In the genomic region with DNA sequence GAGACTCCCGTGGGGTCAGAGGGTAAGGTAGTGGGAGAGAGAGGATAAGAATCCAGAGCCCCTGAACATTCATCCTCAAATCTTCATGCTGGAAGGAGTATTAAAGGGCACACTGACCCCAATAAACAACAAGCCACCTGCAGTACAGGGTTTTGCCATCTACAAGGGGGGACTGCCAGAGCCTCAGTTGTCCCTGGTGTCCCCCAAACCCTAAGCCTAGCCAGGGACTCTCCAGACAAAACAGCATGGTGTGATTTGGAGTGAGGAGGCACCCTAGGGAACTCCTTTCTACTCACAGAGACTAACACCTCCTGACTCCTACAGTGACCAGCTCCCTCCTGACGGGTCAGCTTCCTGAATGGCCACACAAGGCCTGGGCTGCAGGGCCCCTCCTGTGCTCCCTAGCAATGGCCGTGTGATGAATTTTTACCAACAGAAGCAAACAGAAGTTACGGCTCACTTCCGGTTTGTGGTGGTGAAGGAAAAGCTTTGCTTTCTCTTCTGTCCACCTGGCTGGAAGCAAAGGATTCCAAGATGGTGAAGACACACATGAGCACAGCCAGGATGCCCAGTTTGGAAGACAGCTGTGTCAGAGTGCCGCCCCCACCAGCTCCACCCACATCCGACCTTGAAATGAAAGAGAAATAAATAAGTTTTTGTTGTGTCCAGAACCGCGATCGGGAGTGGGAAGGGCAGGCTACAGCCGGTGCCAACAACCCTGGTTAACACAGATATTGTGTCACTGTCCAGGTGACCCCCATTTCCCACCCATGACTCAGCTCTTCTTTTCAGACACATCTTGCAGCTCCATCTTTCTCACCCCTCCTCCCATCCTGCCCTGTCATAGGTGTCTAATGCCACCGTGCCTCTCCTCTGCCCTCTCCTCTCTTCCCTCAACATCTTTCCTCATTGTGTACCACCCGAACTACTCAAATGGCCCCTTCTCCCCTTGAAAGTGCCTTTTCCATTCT, we compare ENCODE assay signal across 8 cellular contexts.
DNase-seq lines count a peak whose midpoint lies in the region; ATAC-seq and TF ChIP-seq lines count a peak whose summit lies in the region.

No MANE protein-coding gene starts in this region.

- CTCF ChIA-PET in OCI-LY7 (lab: Charles Lee; ENCODE audit: unreplicated experiment) = no interaction called here

- H3K4me1 ChIP-seq in OCI-LY7 (ENCODE audit: insufficient read depth, low read length, poor library complexity, severe bottlenecking) (no peaks in the 10 kb centered on the region), psoas muscle (no peaks in the 10 kb centered on the region)

- H3K4me2 ChIP-seq in OCI-LY7 (ENCODE audit: low read length) = peak overlapping the region; percentile 28; the same call in 1 of the 2 replicates

- no peak overlapping the region for H3K4me3 ChIP-seq in OCI-LY7 (ENCODE audit: low read depth, low read length, poor library complexity, severe bottlenecking)
- H3K4me3 ChIP-seq in psoas muscle = peak overlapping the region; percentile 15

- peak overlapping the region; percentile 41 for H2AFZ ChIP-seq in OCI-LY7 (ENCODE audit: low read length)

- 51 to 61% (median 55%) methylated on average over 13 of the region's 13 CpGs for WGBS in psoas muscle, 3 donors

- H3K27me3 Mint-ChIP-seq in central memory CD8-positive, alpha-beta T cell = peaks cover 13% of the 10 kb centered on the region

- H3K27ac ChIP-seq in OCI-LY7 (ENCODE audit: low read depth, low read length, poor library complexity, severe bottlenecking) (no peak overlapping the region), psoas muscle (no peak overlapping the region)

- no peaks in the 10 kb centered on the region for H3K79me2 ChIP-seq in OCI-LY7 (ENCODE audit: insufficient read depth, low read depth, low read length)

- no peaks in the 10 kb centered on the region for H3K27me3 ChIP-seq in psoas muscle (ENCODE audit: insufficient read depth in 3 of 3, low read length in 2 of 3)

- no peak for TF ChIP-seq CTCF in OCI-LY7 (conservative IDR thresholded peaks at IDR 0.05; ENCODE audit: low read length)
- no peak for TF ChIP-seq CTCF in psoas muscle (IDR thresholded peaks at IDR 0.05)

- H3K9me2 ChIP-seq in OCI-LY7 (ENCODE audit: insufficient read depth, low read length) = no peaks in the 10 kb centered on the region

- no peaks in the 10 kb centered on the region for H3K36me3 ChIP-seq in OCI-LY7 (ENCODE audit: insufficient read depth, low read length)
- H3K36me3 ChIP-seq in psoas muscle (ENCODE audit: insufficient read depth in 1 of 2, low read depth in 1 of 2) = no peaks in the 10 kb centered on the region

- H3K4me1 Mint-ChIP-seq in central memory CD8-positive, alpha-beta T cell = peaks cover 6% of the 10 kb centered on the region

- H3K9me3 Mint-ChIP-seq in central memory CD8-positive, alpha-beta T cell = no peaks in the 10 kb centered on the region

- H3K36me3 Mint-ChIP-seq in central memory CD8-positive, alpha-beta T cell (ENCODE audit: insufficient read depth) = no peaks in the 10 kb centered on the region

- H3K9me3 ChIP-seq in OCI-LY7 (ENCODE audit: low read length) (no peaks in the 10 kb centered on the region), psoas muscle (no peaks in the 10 kb centered on the region)

- no peak for ATAC-seq in central memory CD8-positive, alpha-beta T cell (replicated peaks; ENCODE audit: extremely low read depth, poor library complexity, severe bottlenecking)
- ATAC-seq in psoas muscle = peak in 1 of 4 donors; percentile 21
- no peak for ATAC-seq in GM21367 (IDR thresholded peaks at IDR 0.05; ENCODE audit: unreplicated experiment)
- ATAC-seq in GM18520 (IDR thresholded peaks at IDR 0.05; ENCODE audit: unreplicated experiment) = no peak
- ATAC-seq in GM21723 (IDR thresholded peaks at IDR 0.05; ENCODE audit: unreplicated experiment) = no peak

- DNase-seq in OCI-LY7 (ENCODE audit: low spot score) = no peak
- DNase-seq in central memory CD8-positive, alpha-beta T cell (ENCODE audit: low spot score in 2 of 2) = no peak
- no peak for DNase-seq in psoas muscle
- DNase-seq in cerebellar cortex (ENCODE audit: low spot score) = no peak

- intact Hi-C loops in OCI-LY7 (cut with micrococcal nuclease; ENCODE audit: unreplicated experiment) (no loop called here), psoas muscle (cut with DNase I) (no loop called here)

- POLR2A ChIA-PET in OCI-LY7 (lab: Charles Lee) = interaction anchor here (0.6 to 1.3 kb wide), 2 partner anchors 10 to 720 kb away, joined by 3 to 4 read pairs; no protein-coding TSS in a partner anchor

- H3K4me3 Mint-ChIP-seq in central memory CD8-positive, alpha-beta T cell = peak overlapping the region; percentile 63

- BruUV-seq in OCI-LY7 (replicated peaks; lab: Mats Ljungman, UMichigan) = no TSS peak

- H3K27ac Mint-ChIP-seq in central memory CD8-positive, alpha-beta T cell (ENCODE audit: low read depth) = peak overlapping the region; percentile 67

- no peaks in the 10 kb centered on the region for H4K20me1 ChIP-seq in OCI-LY7 (ENCODE audit: insufficient read depth, low read length)

- TF ChIP-seq POLR2A in GM19193 (IDR thresholded peaks at IDR 0.05; ENCODE audit: extremely low read depth, insufficient read depth, insufficient read length) = peak; percentile 28
